In the genomic region with DNA sequence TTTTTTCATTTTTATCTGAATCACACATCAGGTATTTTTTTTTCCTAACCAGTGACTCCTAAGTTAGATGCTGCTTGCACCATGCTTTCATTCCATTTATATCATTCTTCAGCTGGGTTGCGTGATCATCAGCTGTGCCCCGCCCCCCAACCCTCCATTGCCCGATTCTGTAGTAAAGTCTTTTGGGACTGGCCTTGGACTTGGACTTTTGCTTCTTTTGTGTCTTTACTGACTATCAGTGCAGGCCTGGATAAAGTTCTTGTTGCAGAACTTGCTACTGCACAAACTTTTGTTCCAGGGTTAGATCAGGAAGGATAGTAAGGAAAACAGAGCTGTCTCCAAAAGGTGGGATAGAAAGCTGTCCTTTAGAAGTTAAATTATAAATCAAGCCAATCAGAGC, we compare ENCODE assay signal across 16 cellular contexts. TPM values are rescaled to one million over a fixed set of nuclear protein-coding genes. Genes with fewer than 3 reads are reported as not detected.
A peak's percentile ranks its signal among the peaks of the same experiment; 100 is the strongest.
DNase-seq lines count a peak whose midpoint lies in the region; ATAC-seq and TF ChIP-seq lines count a peak whose summit lies in the region.
"Had no signal": no experiment of that assay in that cellular context is flagged by ENCODE, and none has a peak within 500 bp of the region (broad histone marks: within the 10 kb centered on the region; RNA-seq: fewer than 3 reads in every experiment).

No MANE protein-coding gene starts in this region.

- no peaks in the 10 kb centered on the region for H3K9me3 Mint-ChIP-seq in CD8-positive, alpha-beta memory T cell
- H3K9me3 Mint-ChIP-seq in central memory CD8-positive, alpha-beta T cell = no peaks in the 10 kb centered on the region

- H3K79me2 ChIP-seq in parathyroid adenoma (peaks cover 8% of the 10 kb centered on the region), osteoblast (ENCODE audit: insufficient read depth, low read length) (peaks cover 28% of the 10 kb centered on the region)

- no peak overlapping the region for H2AFZ ChIP-seq in parathyroid adenoma
- H2AFZ ChIP-seq in osteoblast (ENCODE audit: low read length) = no peak overlapping the region

- CTCF ChIA-PET in CD8-positive, alpha-beta memory T cell (lab: Charles Lee) = interaction anchor here (0.7 to 2.5 kb wide), 6 partner anchors 21 to 92 kb away, joined by 3 to 14 read pairs (median 4); a partner anchor contains a TSS

- H3K4me1 ChIP-seq in BLaER1 treated with 17β-estradiol and CSF1 and Interleukin-3, amounts not matched to agents 10 nM and 100 nM = peaks cover 30 to 59% (median 54%) of the 10 kb centered on the region in 10 experiments
- peaks cover 61% of the 10 kb centered on the region for H3K4me1 ChIP-seq in CD8-positive, alpha-beta memory T cell (ENCODE audit: insufficient read depth, low read length)
- H3K4me1 ChIP-seq in parathyroid adenoma (peaks cover 29% of the 10 kb centered on the region), osteoblast (ENCODE audit: insufficient read depth, low read length) (peaks cover 31% of the 10 kb centered on the region)

- peaks cover 0 to 8% (median 3%) of the 10 kb centered on the region in 11 experiments; a peak in 11 of 22 replicates for H3K9me3 ChIP-seq in BLaER1 treated with 17β-estradiol and CSF1 and Interleukin-3, amounts not matched to agents 10 nM and 100 nM (replicated peaks in 1 of 11)
- no peaks in the 10 kb centered on the region for H3K9me3 ChIP-seq in CD8-positive, alpha-beta memory T cell (ENCODE audit: low read length)
- H3K9me3 ChIP-seq in parathyroid adenoma (ENCODE audit: control insufficient read depth, low read length) = no peaks in the 10 kb centered on the region
- H3K9me3 ChIP-seq in osteoblast (ENCODE audit: low read depth, low read length) = no peaks in the 10 kb centered on the region

- no peak overlapping the region for H3K9ac ChIP-seq in BLaER1 treated with 17β-estradiol and CSF1 and Interleukin-3, amounts not matched to agents 10 nM and 100 nM
- H3K9ac ChIP-seq in parathyroid adenoma = no peak overlapping the region

- H3K36me3 ChIP-seq in BLaER1 treated with 17β-estradiol and CSF1 and Interleukin-3, amounts not matched to agents 10 nM and 100 nM = no peaks in the 10 kb centered on the region
- no peaks in the 10 kb centered on the region for H3K36me3 ChIP-seq in CD8-positive, alpha-beta memory T cell (ENCODE audit: insufficient read depth, low read length)
- H3K36me3 ChIP-seq in parathyroid adenoma (ENCODE audit: control insufficient read depth, insufficient read depth, low read length) (no peaks in the 10 kb centered on the region), osteoblast (ENCODE audit: insufficient read depth, low read length) (no peaks in the 10 kb centered on the region)

- no peak overlapping the region for H3K4me3 ChIP-seq in BLaER1 treated with 17β-estradiol and CSF1 and Interleukin-3, amounts not matched to agents 10 nM and 100 nM
- H3K4me3 ChIP-seq in CD8-positive, alpha-beta memory T cell (ENCODE audit: low read length) = no peak overlapping the region
- H3K4me3 ChIP-seq in parathyroid adenoma (ENCODE audit: low read depth, low read length) (no peak overlapping the region), osteoblast (ENCODE audit: insufficient read depth, low read length) (no peak overlapping the region)

- H3K4me2 ChIP-seq in BLaER1 treated with 17β-estradiol and CSF1 and Interleukin-3, amounts not matched to agents 10 nM and 100 nM = peak overlapping the region in 7 of 11 experiments; percentile 12 to 99 (median 93); a peak in 10 of 22 replicates
- H3K4me2 ChIP-seq in parathyroid adenoma (ENCODE audit: low read length) = no peak overlapping the region
- no peak overlapping the region for H3K4me2 ChIP-seq in osteoblast (ENCODE audit: insufficient read depth, low read length)

- no peaks in the 10 kb centered on the region for H3K27me3 Mint-ChIP-seq in CD8-positive, alpha-beta memory T cell
- no peaks in the 10 kb centered on the region for H3K27me3 Mint-ChIP-seq in central memory CD8-positive, alpha-beta T cell
- H3K27me3 Mint-ChIP-seq: activated CD4-positive, alpha-beta T cell treated with anti-CD3 and anti-CD28 coated beads, Interleukin-2, amount 10 ng/mL, durations not matched to agents 7 days and 5 days had no signal

- H4K20me1 ChIP-seq in BLaER1 treated with 17β-estradiol and CSF1 and Interleukin-3, amounts not matched to agents 10 nM and 100 nM = no peaks in the 10 kb centered on the region
- H4K20me1 ChIP-seq in osteoblast (ENCODE audit: insufficient read depth, low read length) = no peaks in the 10 kb centered on the region

- no peak for ATAC-seq in central memory CD8-positive, alpha-beta T cell (replicated peaks; ENCODE audit: extremely low read depth, poor library complexity, severe bottlenecking)

- peaks cover 58 to 84% (median 72%) of the 10 kb centered on the region in 3 donors for H3K4me1 Mint-ChIP-seq in CD8-positive, alpha-beta memory T cell
- peaks cover 71% of the 10 kb centered on the region for H3K4me1 Mint-ChIP-seq in central memory CD8-positive, alpha-beta T cell

- H3K36me3 Mint-ChIP-seq in CD8-positive, alpha-beta memory T cell = peaks cover 0 to 21% (median 0%) of the 10 kb centered on the region in 3 donors
- H3K36me3 Mint-ChIP-seq in central memory CD8-positive, alpha-beta T cell (ENCODE audit: insufficient read depth) = peaks cover 25% of the 10 kb centered on the region
- H3K36me3 Mint-ChIP-seq: mesothelial cell of epicardium had no signal

- H3K27ac ChIP-seq in BLaER1 treated with 17β-estradiol and CSF1 and Interleukin-3, amounts not matched to agents 10 nM and 100 nM = no peak overlapping the region
- H3K27ac ChIP-seq in CD8-positive, alpha-beta memory T cell (ENCODE audit: low read depth, low read length) = no peak overlapping the region
- H3K27ac ChIP-seq in parathyroid adenoma = peak overlapping the region; percentile 98
- no peak overlapping the region for H3K27ac ChIP-seq in osteoblast (ENCODE audit: low read depth, low read length)
- H3K27ac ChIP-seq: epithelial cell of prostate had no signal

- H3K27ac Mint-ChIP-seq in CD8-positive, alpha-beta memory T cell = peak overlapping the region; percentile 86 to 99 (median 94)
- peak overlapping the region; percentile 98 for H3K27ac Mint-ChIP-seq in central memory CD8-positive, alpha-beta T cell (ENCODE audit: low read depth)
- H3K27ac Mint-ChIP-seq: activated CD4-positive, alpha-beta T cell treated with anti-CD3 and anti-CD28 coated beads, Interleukin-2, amount 10 ng/mL, durations not matched to agents 7 days and 5 days had no signal

- H3K27me3 ChIP-seq in BLaER1 treated with 17β-estradiol and CSF1 and Interleukin-3, amounts not matched to agents 10 nM and 100 nM = no peaks in the 10 kb centered on the region
- no peaks in the 10 kb centered on the region for H3K27me3 ChIP-seq in CD8-positive, alpha-beta memory T cell (ENCODE audit: insufficient read depth, low read length, poor library complexity, severe bottlenecking)
- H3K27me3 ChIP-seq in parathyroid adenoma (ENCODE audit: control insufficient read depth, insufficient read depth, low read length) (no peaks in the 10 kb centered on the region), osteoblast (ENCODE audit: insufficient read depth, low read length) (no peaks in the 10 kb centered on the region)

- no peak for DNase-seq in CD8-positive, alpha-beta memory T cell
- DNase-seq in central memory CD8-positive, alpha-beta T cell (ENCODE audit: low spot score in 2 of 2) = no peak
- DNase-seq in Ammon's horn (ENCODE audit: low spot score) = no peak
- no peak for DNase-seq in SW 1271 (lab: John Stamatoyannopoulos, UW)
- no peak for DNase-seq in osteoblast (ENCODE audit: insufficient read length, low spot score, missing footprints)
- DNase-seq in stimulated activated CD4-positive, alpha-beta T cell treated with anti-CD3 and anti-CD28 coated beads, Interleukin-2, amount 100 ng/mL, for 48 hours = no peak
- DNase-seq: activated CD4-positive, alpha-beta T cell treated with anti-CD3 and anti-CD28 coated beads, Interleukin-2, amount 10 ng/mL, durations not matched to agents 7 days and 5 days; GDM1; NCI-H1105 treated with DMSO at 0.1 percent for 48 hours; NCI-H526; stimulated activated naive CD4-positive, alpha-beta T cell; trophoblast cell had no signal

- TF ChIP-seq CTCF in parathyroid adenoma (IDR thresholded peaks at IDR 0.05) = no peak
- no peak for TF ChIP-seq CTCF in osteoblast (IDR thresholded peaks at IDR 0.05; ENCODE audit: extremely low read depth, low read depth, low read length)

- peak overlapping the region in 5 of 7 donors; percentile 4 to 85 (median 55) for H3K4me3 Mint-ChIP-seq in CD8-positive, alpha-beta memory T cell
- H3K4me3 Mint-ChIP-seq in central memory CD8-positive, alpha-beta T cell = no peak overlapping the region
- H3K4me3 Mint-ChIP-seq: activated CD4-positive, alpha-beta T cell treated with anti-CD3 and anti-CD28 coated beads, Interleukin-2, amount 10 ng/mL, durations not matched to agents 7 days and 5 days; mesothelial cell of epicardium had no signal

- POLR2A ChIA-PET in CD8-positive, alpha-beta memory T cell (lab: Charles Lee) = interaction anchor here (0.9 to 5.5 kb wide), 3 partner anchors 12 to 47 kb away, joined by 3 to 22 read pairs (median 4); no protein-coding TSS in a partner anchor

RNA-seq across cellular contexts. Expression of a gene that starts 38.5 kb away (rescaled TPM):
- total RNA-seq in CD8-positive, alpha-beta memory T cell = 1 to 10 TPM; 5.2 to 5.9 TPM
- 2.5 TPM for polyA plus RNA-seq in CD8-positive, alpha-beta memory T cell
- total RNA-seq in osteoblast = 3.8 and 5.4 TPM in 2 replicates

Comparison
In these comparisons a context has a peak if more than half of its experiments do, and no peak if none do; other contexts are left out.
1. H3K4me2 ChIP-seq: peak in BLaER1 treated with 17β-estradiol and CSF1 and Interleukin-3, amounts not matched to agents 10 nM and 100 nM (7 of 11); none in parathyroid adenoma (single experiment) and osteoblast (single experiment).